Comparison of ENCODE assay signal across 26 cellular contexts in the genomic region with DNA sequence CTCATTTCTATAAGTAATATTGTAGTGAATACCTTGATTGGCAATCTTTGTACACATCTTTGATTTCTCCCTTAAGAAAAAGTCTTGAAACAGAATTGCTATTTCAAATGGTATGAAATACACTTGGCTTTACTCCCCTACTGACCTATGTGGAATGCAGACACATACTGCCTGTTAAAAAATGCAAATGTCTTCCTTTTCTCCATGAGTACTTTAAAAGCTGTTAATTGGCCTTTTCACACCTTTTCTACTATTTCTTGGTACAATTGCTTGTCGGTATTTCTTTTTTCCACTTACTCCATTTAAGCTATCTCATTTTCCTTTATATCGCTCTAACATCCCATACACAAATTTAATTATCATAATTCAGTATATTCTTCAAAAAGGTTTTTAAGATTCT.
"Had no signal": no experiment of that assay in that cellular context is flagged by ENCODE, and none has a peak within 500 bp of the region (broad histone marks: within the 10 kb centered on the region; RNA-seq: fewer than 3 reads in every experiment).

No MANE protein-coding gene starts in this region.

- H3K36me3 Mint-ChIP-seq: natural killer cell had no signal

- H3K4me3 ChIP-seq: esophagus squamous epithelium, gastroesophageal sphincter, left ventricle myocardium inferior, thoracic aorta had no signal

- H3K27me3 ChIP-seq: esophagus squamous epithelium, gastroesophageal sphincter had no signal

- H3K27ac ChIP-seq: esophagus squamous epithelium, gastroesophageal sphincter, left ventricle myocardium inferior, thoracic aorta had no signal

- H3K4me3 Mint-ChIP-seq: activated naive CD8-positive, alpha-beta T cell treated with anti-CD3 and anti-CD28 coated beads, Interleukin-2, amount 10 ng/mL, durations not matched to agents 7 days and 5 days; activated T-cell treated with anti-CD3 and anti-CD28 coated beads, Interleukin-2, amount 50 U/mL, for 24 hours; brain; effector memory CD8-positive, alpha-beta T cell; natural killer cell; type B pancreatic cell had no signal

- DNase-seq: activated CD4-positive, alpha-beta T cell treated with anti-CD3 and anti-CD28 coated beads, Interleukin-2, amount 50 U/mL, for 4 hours; activated CD8-positive, alpha-beta memory T cell treated with anti-CD3 and anti-CD28 coated beads for 24 hours; activated CD8-positive, alpha-beta memory T cell treated with anti-CD3 and anti-CD28 coated beads, Interleukin-2, amount 50 U/mL, for 4 hours; activated naive CD4-positive, alpha-beta T cell; activated naive CD8-positive, alpha-beta T cell treated with anti-CD3 and anti-CD28 coated beads, Interleukin-2, amount 10 ng/mL, durations not matched to agents 7 days and 5 days; activated T-cell treated with anti-CD3 and anti-CD28 coated beads, Interleukin-2, amount 50 U/mL, for 24 hours; amygdala; caudate nucleus; effector memory CD8-positive, alpha-beta T cell; esophagus squamous epithelium; head of caudate nucleus; hypothalamus; left ventricle myocardium inferior; mammary epithelial cell; midbrain; natural killer cell; retina; stimulated activated CD4-positive, alpha-beta T cell treated with anti-CD3 and anti-CD28 coated beads, Interleukin-4, amount 100 ng/mL, for 1 hour; stimulated activated naive CD4-positive, alpha-beta T cell; T-helper 9 cell had no signal

- H3K9me3 ChIP-seq: esophagus squamous epithelium, gastroesophageal sphincter, left ventricle myocardium inferior, thoracic aorta had no signal

- H3K27ac Mint-ChIP-seq: activated naive CD8-positive, alpha-beta T cell treated with anti-CD3 and anti-CD28 coated beads, Interleukin-2, amount 10 ng/mL, durations not matched to agents 7 days and 5 days; activated T-cell treated with anti-CD3 and anti-CD28 coated beads, Interleukin-2, amount 50 U/mL, for 24 hours; activated T-helper 2 cell treated with anti-CD3 and anti-CD28 coated beads, Interferon-gamma antibody, Interleukin-2, Interleukin-4, amounts not matched to agents 10 μg/mL and 5 μg/mL and 100 μg/mL, durations not matched to agents 14 hours and 24 hours and 36 hours; progenitor cell of endocrine pancreas; type B pancreatic cell had no signal

- ATAC-seq: effector memory CD8-positive, alpha-beta T cell; gastroesophageal sphincter; natural killer cell had no signal

- H3K27me3 Mint-ChIP-seq: activated naive CD8-positive, alpha-beta T cell treated with anti-CD3 and anti-CD28 coated beads, Interleukin-2, amount 10 ng/mL, durations not matched to agents 7 days and 5 days; activated T-cell treated with anti-CD3 and anti-CD28 coated beads, Interleukin-2, amount 50 U/mL, for 24 hours; brain; effector memory CD8-positive, alpha-beta T cell; progenitor cell of endocrine pancreas; type B pancreatic cell had no signal

- H3K9me3 Mint-ChIP-seq: activated naive CD8-positive, alpha-beta T cell treated with anti-CD3 and anti-CD28 coated beads, Interleukin-2, amount 10 ng/mL, durations not matched to agents 7 days and 5 days; activated T-cell treated with anti-CD3 and anti-CD28 coated beads, Interleukin-2, amount 50 U/mL, for 24 hours; activated T-helper 2 cell treated with anti-CD3 and anti-CD28 coated beads, Interferon-gamma antibody, Interleukin-2, Interleukin-4, amounts not matched to agents 10 μg/mL and 5 μg/mL and 100 μg/mL, durations not matched to agents 14 hours and 24 hours and 36 hours; effector memory CD8-positive, alpha-beta T cell; natural killer cell; type B pancreatic cell had no signal

- H3K36me3 ChIP-seq: esophagus squamous epithelium, gastroesophageal sphincter, left ventricle myocardium inferior, thoracic aorta had no signal
